ENCODE assay signal across 9 cellular contexts in genomic region chr20:46407671-46407996, GRCh38. TPM values are rescaled to one million over a fixed set of nuclear protein-coding genes. Genes with fewer than 3 reads are reported as not detected.
DNase-seq lines count a peak whose midpoint lies in the region; ATAC-seq, FAIRE-seq and TF ChIP-seq lines count a peak whose summit lies in the region.
"Had no signal": no experiment of that assay in that cellular context is flagged by ENCODE, and none has a peak within 500 bp of the region (broad histone marks: within the 10 kb centered on the region; RNA-seq: fewer than 3 reads in every experiment).

No MANE protein-coding gene starts in this region.

- POLR2A ChIA-PET in CD4-positive, alpha-beta memory T cell (lab: Charles Lee; ENCODE audit: partially characterized antibody): interaction anchor here (1.0 to 3.4 kb wide), 4 partner anchors 9 to 1095 kb away, joined by 3 to 17 read pairs (median 7); no protein-coding TSS in a partner anchor

- H3K27ac Mint-ChIP-seq in CD4-positive, alpha-beta memory T cell: peak overlapping the region; percentile 96 to 99 (median 97)
- H3K27ac Mint-ChIP-seq in brain (peak overlapping the region in 3 of 5 experiments; percentile 26 to 80 (median 65)), nephron (peak overlapping the region in 2 of 3 experiments; percentile 32 to 97)

- H3K27me3 ChIP-seq in CD4-positive, alpha-beta memory T cell (ENCODE audit: insufficient read depth, low read length): no peaks in the 10 kb centered on the region
- H3K27me3 ChIP-seq in KMS-11 (ENCODE audit: insufficient read depth, low read depth): no peaks in the 10 kb centered on the region

- peaks cover 38 to 70% (median 54%) of the 10 kb centered on the region in 4 donors for H3K4me1 Mint-ChIP-seq in CD4-positive, alpha-beta memory T cell
- H3K4me1 Mint-ChIP-seq in brain (peaks cover 50% of the 10 kb centered on the region), nephron (peaks cover 43% of the 10 kb centered on the region)

- no peaks in the 10 kb centered on the region for H3K9me3 Mint-ChIP-seq in CD4-positive, alpha-beta memory T cell
- H3K9me3 Mint-ChIP-seq in brain (no peaks in the 10 kb centered on the region), nephron (no peaks in the 10 kb centered on the region)

- no peaks in the 10 kb centered on the region for H4K20me1 ChIP-seq in KMS-11 (ENCODE audit: insufficient read depth)

- peak overlapping the region; percentile 95 for H3K27ac ChIP-seq in CD4-positive, alpha-beta memory T cell (ENCODE audit: low read depth, low read length)
- H3K27ac ChIP-seq in KMS-11: peak overlapping the region; percentile 61

- H3K9me3 ChIP-seq in CD4-positive, alpha-beta memory T cell (ENCODE audit: control insufficient read depth in 1 of 2, low read length in 2 of 2): no peaks in the 10 kb centered on the region

- H3K9ac ChIP-seq in KMS-11: peak overlapping the region; percentile 56; the same call in 1 of the 2 replicates

- H3K4me1 ChIP-seq in CD4-positive, alpha-beta memory T cell (ENCODE audit: insufficient read depth, low read length): peaks cover 50% of the 10 kb centered on the region
- peaks cover 53% of the 10 kb centered on the region for H3K4me1 ChIP-seq in KMS-11 (ENCODE audit: low read depth, poor library complexity, severe bottlenecking)

- intact Hi-C loops in CD4-positive, alpha-beta memory T cell (cut with micrococcal nuclease): no loop called here

- TF ChIP-seq CTCF in KMS-11 (conservative IDR thresholded peaks at IDR 0.05; ENCODE audit: low read depth, low read length) (no peak), brain (conservative IDR thresholded peaks at IDR 0.05) (no peak), nephron (IDR thresholded peaks at IDR 0.05; ENCODE audit: unreplicated experiment in 3 of 3) (no peak)

- CTCF ChIA-PET in CD4-positive, alpha-beta memory T cell (lab: Charles Lee; ENCODE audit: partially characterized antibody): interaction anchor here (0.7 to 3.9 kb wide), 8 partner anchors 26 to 421 kb away, joined by 3 to 27 read pairs (median 3); partner anchors contain the start of gene CDH22

- H3K36me3 ChIP-seq in CD4-positive, alpha-beta memory T cell (ENCODE audit: insufficient read depth, low read length): no peaks in the 10 kb centered on the region
- H3K36me3 ChIP-seq in KMS-11 (ENCODE audit: insufficient read depth): no peaks in the 10 kb centered on the region

- peak overlapping the region; percentile 91 to 99 (median 96) for H3K4me3 Mint-ChIP-seq in CD4-positive, alpha-beta memory T cell
- H3K4me3 Mint-ChIP-seq in brain (peak overlapping the region; percentile 85 to 94 (median 88)), nephron (peak overlapping the region; percentile 61 to 92 (median 90))

- ATAC-seq in GM19023 (IDR thresholded peaks at IDR 0.05; ENCODE audit: unreplicated experiment): no peak
- no peak for ATAC-seq in GM21367 (IDR thresholded peaks at IDR 0.05; ENCODE audit: unreplicated experiment)

- peaks cover 0 to 3% of the 10 kb centered on the region in 2 donors for H3K27me3 Mint-ChIP-seq in CD4-positive, alpha-beta memory T cell
- peaks cover 4% of the 10 kb centered on the region for H3K27me3 Mint-ChIP-seq in brain
- no peaks in the 10 kb centered on the region for H3K27me3 Mint-ChIP-seq in nephron (ENCODE audit: low read depth)

- no peak for DNase-seq in CD4-positive, alpha-beta memory T cell
- DNase-seq in RCC 7860 (ENCODE audit: low spot score): no peak
- DNase-seq in GM19239 (ENCODE audit: insufficient read length, low spot score): no peak
- DNase-seq: Kasumi-1 had no signal

- peaks cover 33% of the 10 kb centered on the region for H3K79me2 ChIP-seq in KMS-11 (ENCODE audit: insufficient read depth, low read depth)

- peaks cover 0 to 19% of the 10 kb centered on the region in 2 donors for H3K36me3 Mint-ChIP-seq in CD4-positive, alpha-beta memory T cell
- H3K36me3 Mint-ChIP-seq in brain (no peaks in the 10 kb centered on the region), nephron (ENCODE audit: low read depth) (no peaks in the 10 kb centered on the region)

- peak overlapping the region; percentile 91 for H3K4me2 ChIP-seq in KMS-11

- peak overlapping the region; percentile 67; the same call in 1 of the 2 replicates for H2AFZ ChIP-seq in KMS-11 (ENCODE audit: low read depth)

- FAIRE-seq in RCC 7860 (lab: Jason Lieb, UNC) (no peak), GM19239 (lab: Jason Lieb, UNC) (no peak)

- no peak overlapping the region for H3K4me3 ChIP-seq in CD4-positive, alpha-beta memory T cell (ENCODE audit: low read length in 2 of 2)
- no peak overlapping the region for H3K4me3 ChIP-seq in KMS-11 (IDR thresholded peaks at IDR 0.05; ENCODE audit: insufficient read depth, low read depth, low read length)

RNA-seq across cellular contexts. Expression of gene ELMO2, which starts 1.2 kb away (rescaled TPM):
- total RNA-seq in CD4-positive, alpha-beta memory T cell: 10 to 100 TPM; 65.1 to 70.7 TPM
- polyA plus RNA-seq in CD4-positive, alpha-beta memory T cell: 10 to 100 TPM; 52.5 to 98.9 TPM
- 63.0 TPM for polyA plus RNA-seq in brain (ENCODE audit: insufficient read depth, low read depth, low replicate concordance)
